21 cellular contexts compared by ENCODE assay signal in the genomic region with DNA sequence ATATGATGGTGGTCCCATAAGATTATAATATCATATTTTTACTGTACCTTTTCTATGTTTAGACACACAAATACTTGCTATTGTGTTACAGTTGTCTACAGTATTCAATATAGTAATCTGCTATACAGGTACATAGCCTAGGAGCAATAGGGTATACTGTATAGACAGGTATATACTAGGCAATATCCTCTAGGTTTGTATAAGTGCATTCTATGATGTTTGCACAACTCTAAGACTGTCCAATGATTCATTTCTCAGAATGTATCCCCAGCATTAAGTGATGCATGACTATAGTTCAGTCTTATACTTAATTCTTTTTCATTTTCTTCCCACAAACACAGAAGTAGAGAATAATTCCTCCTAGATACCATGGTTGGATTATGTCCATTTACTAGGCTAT.
"Had no signal": no experiment of that assay in that cellular context is flagged by ENCODE, and none has a peak within 500 bp of the region (broad histone marks: within the 10 kb centered on the region; RNA-seq: fewer than 3 reads in every experiment).

No MANE protein-coding gene starts in this region.

- DNase-seq: heart left ventricle; hypothalamus; immature natural killer cell; kidney; left colon; left lung; lower lobe of right lung; mesendoderm; naive B cell; natural killer cell; ovary; right lobe of liver; stimulated activated CD4-positive, alpha-beta T cell treated with anti-CD3 and anti-CD28 coated beads, Interleukin-1b, Interleukin-23, amount 100 ng/mL, for 48 hours; stimulated activated CD4-positive, alpha-beta T cell treated with anti-CD3 and anti-CD28 coated beads, Interleukin-4, amount 100 ng/mL, for 1 hour; stimulated activated naive CD4-positive, alpha-beta T cell treated with Interleukin-2 at 50 U/mL for 16 hours; tibial artery; trophoblast cell; upper lobe of right lung had no signal

- ATAC-seq: heart left ventricle; left colon; left lung; lower lobe of right lung; natural killer cell; right lobe of liver; stimulated activated memory B cell treated with anti-CD40 and anti-IgM and Interleukin-4, amounts not matched to agents 10 μg/mL and 1 μg/mL and 100 μg/mL, for 72 hours; upper lobe of right lung had no signal

- H3K4me3 Mint-ChIP-seq: immature natural killer cell; mesothelial cell of epicardium; naive B cell; natural killer cell; stimulated activated memory B cell treated with anti-CD40 and anti-IgM and Interleukin-4, amounts not matched to agents 10 μg/mL and 1 μg/mL and 100 μg/mL, for 72 hours had no signal

- H3K36me3 Mint-ChIP-seq: immature natural killer cell; naive B cell; natural killer cell; stimulated activated memory B cell treated with anti-CD40 and anti-IgM and Interleukin-4, amounts not matched to agents 10 μg/mL and 1 μg/mL and 100 μg/mL, for 72 hours had no signal

- H3K9me3 Mint-ChIP-seq: naive B cell had no signal

- H3K4me1 Mint-ChIP-seq: immature natural killer cell; mesothelial cell of epicardium; naive B cell; natural killer cell; stimulated activated memory B cell treated with anti-CD40 and anti-IgM and Interleukin-4, amounts not matched to agents 10 μg/mL and 1 μg/mL and 100 μg/mL, for 72 hours had no signal

- H3K27ac Mint-ChIP-seq: immature natural killer cell; mesothelial cell of epicardium; naive B cell; natural killer cell; progenitor cell of endocrine pancreas; stimulated activated memory B cell treated with anti-CD40 and anti-IgM and Interleukin-4, amounts not matched to agents 10 μg/mL and 1 μg/mL and 100 μg/mL, for 72 hours had no signal
